ENCODE assay signal across 14 cellular contexts in the genomic region with DNA sequence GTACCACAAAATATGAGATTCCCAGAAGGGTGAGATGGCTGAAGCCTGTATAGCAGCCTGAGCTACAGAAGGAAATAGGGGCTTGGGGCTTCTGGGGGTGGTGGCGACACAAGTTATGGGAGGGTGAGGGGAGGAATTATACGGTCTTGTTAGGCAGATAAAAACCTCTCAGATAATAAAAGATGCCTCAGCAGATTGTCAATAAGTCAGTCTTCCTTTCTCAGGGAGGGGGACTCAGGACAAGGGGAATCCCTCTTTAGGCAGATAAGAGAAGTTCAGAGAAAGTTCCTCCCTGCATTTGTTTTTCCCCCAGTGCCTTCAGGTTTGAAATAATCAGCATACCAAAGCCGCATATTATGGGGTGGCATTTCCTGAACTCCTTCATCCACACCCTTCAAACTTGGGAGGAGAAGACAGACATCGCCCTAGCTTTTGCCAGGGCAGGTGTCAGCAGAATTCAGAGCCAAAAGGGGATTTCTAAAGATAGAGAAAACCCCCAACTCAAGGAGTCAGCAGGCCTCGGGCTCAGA. TPM values are rescaled to one million over a fixed set of nuclear protein-coding genes. Genes with fewer than 3 reads are reported as not detected.
DNase-seq lines count a peak whose midpoint lies in the region; ATAC-seq and TF ChIP-seq lines count a peak whose summit lies in the region.
"Had no signal": no experiment of that assay in that cellular context is flagged by ENCODE, and none has a peak within 500 bp of the region (broad histone marks: within the 10 kb centered on the region; RNA-seq: fewer than 3 reads in every experiment).

No MANE protein-coding gene starts in this region.

- H3K27me3 ChIP-seq in left ventricle myocardium inferior (ENCODE audit: low read depth) (no peaks in the 10 kb centered on the region), right atrium auricular region (no peaks in the 10 kb centered on the region), gastrocnemius medialis (no peaks in the 10 kb centered on the region)
- H3K27me3 ChIP-seq: stomach had no signal

- no peaks in the 10 kb centered on the region for H3K36me3 ChIP-seq in left ventricle myocardium inferior
- no peaks in the 10 kb centered on the region for H3K36me3 ChIP-seq in right atrium auricular region
- no peaks in the 10 kb centered on the region for H3K36me3 ChIP-seq in gastrocnemius medialis

- H3K27ac Mint-ChIP-seq in WTC11, result peak overlapping the region; percentile 8; the same call in 1 of the 2 replicates
- no peak overlapping the region for H3K27ac Mint-ChIP-seq in Calu3 (ENCODE audit: unreplicated experiment)
- H3K27ac Mint-ChIP-seq: activated naive CD4-positive, alpha-beta T cell treated with anti-CD3 and anti-CD28 coated beads, Interleukin-2, amount 50 U/mL, for 72 hours had no signal

- CTCF ChIA-PET in WTC11 (lab: Charles Lee) (interaction anchor here (1.0 to 1.5 kb wide), 3 partner anchors 45 to 276 kb away, joined by 3 to 4 read pairs (median 3); no protein-coding TSS in a partner anchor), Calu3 (lab: Charles Lee) (interaction anchor here (0.7 to 1.3 kb wide), 2 partner anchors 8 to 171 kb away, joined by 3 to 6 read pairs; partner anchors contain the start of gene PPCDC)

- in situ Hi-C loops in gastrocnemius medialis (cut with MboI; ENCODE audit: low sequenced_read_pairs in 4 of 4), result no loop called here

- peaks cover 13% of the 10 kb centered on the region for H3K36me3 Mint-ChIP-seq in WTC11
- peaks cover 15% of the 10 kb centered on the region for H3K36me3 Mint-ChIP-seq in Calu3 (ENCODE audit: insufficient read depth, unreplicated experiment)

- TF ChIP-seq CTCF in left ventricle myocardium inferior (IDR thresholded peaks at IDR 0.05; ENCODE audit: borderline replicate concordance) (no peak), right atrium auricular region (IDR thresholded peaks at IDR 0.05) (no peak), WTC11 (IDR thresholded peaks at IDR 0.05) (no peak), gastrocnemius medialis (IDR thresholded peaks at IDR 0.05 in 4 of 5, conservative IDR thresholded peaks at IDR 0.05 in 1 of 5) (no peak), Calu3 (IDR thresholded peaks at IDR 0.05; ENCODE audit: unreplicated experiment) (no peak)

- H3K9me3 Mint-ChIP-seq in WTC11 (no peaks in the 10 kb centered on the region), Calu3 (ENCODE audit: low read depth, unreplicated experiment) (no peaks in the 10 kb centered on the region)
- H3K9me3 Mint-ChIP-seq: activated naive CD4-positive, alpha-beta T cell treated with anti-CD3 and anti-CD28 coated beads, Interleukin-2, amount 50 U/mL, for 72 hours; central memory CD8-positive, alpha-beta T cell had no signal

- intact Hi-C loops in left ventricle myocardium inferior (cut with micrococcal nuclease), result no loop called here
- intact Hi-C loops in gastrocnemius medialis (cut with DNase I; ENCODE audit: low total_unique reads), result loop anchor here (1.0 kb wide), 1 partner anchor 11 kb away; no protein-coding TSS in a partner anchor
- intact Hi-C loops in Calu3 (cut with micrococcal nuclease; ENCODE audit: unreplicated experiment), result no loop called here

- peaks cover 45% of the 10 kb centered on the region for H3K4me1 ChIP-seq in left ventricle myocardium inferior
- peaks cover 0 to 38% of the 10 kb centered on the region in 2 donors for H3K4me1 ChIP-seq in right atrium auricular region
- peaks cover 16 to 28% of the 10 kb centered on the region in 2 donors for H3K4me1 ChIP-seq in gastrocnemius medialis

- DNase-seq in left ventricle myocardium inferior (no peak), right atrium auricular region (ENCODE audit: low spot score) (no peak), WTC11 (ENCODE audit: low spot score) (no peak), kidney tubule cell (ENCODE audit: low spot score) (peak; percentile 16), gastrocnemius medialis (no peak), cortex of kidney (lab: John Stamatoyannopoulos, UW) (no peak), cerebellum (ENCODE audit: low spot score) (no peak), Calu3 (no peak)
- DNase-seq: activated CD8-positive, alpha-beta memory T cell treated with anti-CD3 and anti-CD28 coated beads, Interleukin-2, amount 50 U/mL, for 48 hours; NCI-H2029; stomach; WERI-Rb-1 had no signal

- no peaks in the 10 kb centered on the region for H3K27me3 Mint-ChIP-seq in WTC11 (ENCODE audit: low read depth)
- no peaks in the 10 kb centered on the region for H3K27me3 Mint-ChIP-seq in Calu3 (ENCODE audit: unreplicated experiment)
- H3K27me3 Mint-ChIP-seq: central memory CD8-positive, alpha-beta T cell had no signal

- no peak for TF ChIP-seq POLR2A in gastrocnemius medialis (IDR thresholded peaks at IDR 0.05)

- POLR2A ChIA-PET in WTC11 (lab: Charles Lee), result no interaction called here

- BruUV-seq in Calu3 (replicated peaks; lab: Mats Ljungman, UMichigan), result no TSS peak

- H3K9me3 ChIP-seq in left ventricle myocardium inferior (replicated peaks), result no peaks in the 10 kb centered on the region
- H3K9me3 ChIP-seq in right atrium auricular region, result no peaks in the 10 kb centered on the region
- H3K9me3 ChIP-seq in gastrocnemius medialis, result no peaks in the 10 kb centered on the region
- H3K9me3 ChIP-seq: stomach had no signal

- ATAC-seq in WTC11, result no peak
- no peak for ATAC-seq in gastrocnemius medialis
- ATAC-seq: activated naive CD4-positive, alpha-beta T cell treated with anti-CD3 and anti-CD28 coated beads, Interleukin-2, amount 50 U/mL, for 72 hours had no signal

- H3K4me3 Mint-ChIP-seq in WTC11 (no peak overlapping the region), Calu3 (ENCODE audit: low read depth, unreplicated experiment) (no peak overlapping the region)
- H3K4me3 Mint-ChIP-seq: central memory CD8-positive, alpha-beta T cell had no signal

- peaks cover 63% of the 10 kb centered on the region for H3K4me1 Mint-ChIP-seq in WTC11
- H3K4me1 Mint-ChIP-seq in Calu3 (ENCODE audit: low read depth, unreplicated experiment), result peaks cover 43% of the 10 kb centered on the region

- H3K4me3 ChIP-seq in left ventricle myocardium inferior (no peak overlapping the region), right atrium auricular region (no peak overlapping the region), gastrocnemius medialis (no peak overlapping the region)
- H3K4me3 ChIP-seq: stomach had no signal

- peak overlapping the region; percentile 36 for H3K27ac ChIP-seq in left ventricle myocardium inferior (replicated peaks)
- H3K27ac ChIP-seq in right atrium auricular region, result peak overlapping the region in 1 of 2 donors; percentile 16
- peak overlapping the region in 1 of 4 donors; percentile 41 for H3K27ac ChIP-seq in gastrocnemius medialis
- H3K27ac ChIP-seq: WERI-Rb-1 had no signal

TF ChIP-seq in WTC11, 78 proteins besides CTCF, POLR2A, EP300 and RAD21 (continues in another document):
- TF ChIP-seq TCF7 (CRISPR knock-in tag; IDR thresholded peaks at IDR 0.05; ENCODE audit: low read depth) (no peak), NR3C1 (CRISPR knock-in tag; conservative IDR thresholded peaks at IDR 0.05; ENCODE audit: low read depth) (no peak), FOXP4 (CRISPR knock-in tag; IDR thresholded peaks at IDR 0.05) (no peak), NFE2L1 (CRISPR knock-in tag; IDR thresholded peaks at IDR 0.05) (no peak), NR2C2 (CRISPR knock-in tag; IDR thresholded peaks at IDR 0.05) (no peak), ZNF121 (CRISPR knock-in tag; IDR thresholded peaks at IDR 0.05) (no peak), FOXP1 (CRISPR knock-in tag; IDR thresholded peaks at IDR 0.05; ENCODE audit: borderline replicate concordance) (no peak), TEAD1 (CRISPR knock-in tag; IDR thresholded peaks at IDR 0.05) (no peak), ZNF671 (CRISPR knock-in tag; IDR thresholded peaks at IDR 0.05) (no peak)
- TF ChIP-seq, protein P1, sequence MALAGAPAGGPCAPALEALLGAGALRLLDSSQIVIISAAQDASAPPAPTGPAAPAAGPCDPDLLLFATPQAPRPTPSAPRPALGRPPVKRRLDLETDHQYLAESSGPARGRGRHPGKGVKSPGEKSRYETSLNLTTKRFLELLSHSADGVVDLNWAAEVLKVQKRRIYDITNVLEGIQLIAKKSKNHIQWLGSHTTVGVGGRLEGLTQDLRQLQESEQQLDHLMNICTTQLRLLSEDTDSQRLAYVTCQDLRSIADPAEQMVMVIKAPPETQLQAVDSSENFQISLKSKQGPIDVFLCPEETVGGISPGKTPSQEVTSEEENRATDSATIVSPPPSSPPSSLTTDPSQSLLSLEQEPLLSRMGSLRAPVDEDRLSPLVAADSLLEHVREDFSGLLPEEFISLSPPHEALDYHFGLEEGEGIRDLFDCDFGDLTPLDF (CRISPR knock-in tag; IDR thresholded peaks at IDR 0.05), result no peak
- TF ChIP-seq, protein P2, sequence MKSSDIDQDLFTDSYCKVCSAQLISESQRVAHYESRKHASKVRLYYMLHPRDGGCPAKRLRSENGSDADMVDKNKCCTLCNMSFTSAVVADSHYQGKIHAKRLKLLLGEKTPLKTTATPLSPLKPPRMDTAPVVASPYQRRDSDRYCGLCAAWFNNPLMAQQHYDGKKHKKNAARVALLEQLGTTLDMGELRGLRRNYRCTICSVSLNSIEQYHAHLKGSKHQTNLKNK (CRISPR knock-in tag; IDR thresholded peaks at IDR 0.05), result no peak

RNA-seq across cellular contexts. Expression of gene PPCDC, which starts 8.4 kb away (rescaled TPM):
- total RNA-seq in left ventricle myocardium inferior (5.0 TPM), right atrium auricular region (10 to 100 TPM; 10.6 to 11.5 TPM), WTC11 (2021) (25.7 to 30.1 TPM (median 27.8 TPM) in 3 replicates), gastrocnemius medialis (10 to 100 TPM in 2 of 4 donors, 1 to 10 TPM in 2; 5.5 to 20.2 (median 11.9) TPM), cerebellum (14.3 TPM), Calu3 (2022) (23.4 and 24.4 TPM in 2 replicates)

RNA-seq across cellular contexts. Expression of gene SCAMP5, which starts 36.5 kb away (rescaled TPM):
- total RNA-seq in left ventricle myocardium inferior, result 3.0 TPM
- 1 to 10 TPM; 4.0 to 7.5 TPM for total RNA-seq in right atrium auricular region
- 65.7 to 70.1 TPM (median 67.0 TPM) in 3 replicates for total RNA-seq in WTC11 (2021)
- under 1 TPM in 1 of 4 donors, not detected in 3; 0.47 TPM for total RNA-seq in gastrocnemius medialis
- 49.6 TPM for total RNA-seq in cerebellum
- 10.7 and 13.6 TPM in 2 replicates for total RNA-seq in Calu3 (2022)
